Comparison of ENCODE assay signal across 1 cellular context in the genomic region with DNA sequence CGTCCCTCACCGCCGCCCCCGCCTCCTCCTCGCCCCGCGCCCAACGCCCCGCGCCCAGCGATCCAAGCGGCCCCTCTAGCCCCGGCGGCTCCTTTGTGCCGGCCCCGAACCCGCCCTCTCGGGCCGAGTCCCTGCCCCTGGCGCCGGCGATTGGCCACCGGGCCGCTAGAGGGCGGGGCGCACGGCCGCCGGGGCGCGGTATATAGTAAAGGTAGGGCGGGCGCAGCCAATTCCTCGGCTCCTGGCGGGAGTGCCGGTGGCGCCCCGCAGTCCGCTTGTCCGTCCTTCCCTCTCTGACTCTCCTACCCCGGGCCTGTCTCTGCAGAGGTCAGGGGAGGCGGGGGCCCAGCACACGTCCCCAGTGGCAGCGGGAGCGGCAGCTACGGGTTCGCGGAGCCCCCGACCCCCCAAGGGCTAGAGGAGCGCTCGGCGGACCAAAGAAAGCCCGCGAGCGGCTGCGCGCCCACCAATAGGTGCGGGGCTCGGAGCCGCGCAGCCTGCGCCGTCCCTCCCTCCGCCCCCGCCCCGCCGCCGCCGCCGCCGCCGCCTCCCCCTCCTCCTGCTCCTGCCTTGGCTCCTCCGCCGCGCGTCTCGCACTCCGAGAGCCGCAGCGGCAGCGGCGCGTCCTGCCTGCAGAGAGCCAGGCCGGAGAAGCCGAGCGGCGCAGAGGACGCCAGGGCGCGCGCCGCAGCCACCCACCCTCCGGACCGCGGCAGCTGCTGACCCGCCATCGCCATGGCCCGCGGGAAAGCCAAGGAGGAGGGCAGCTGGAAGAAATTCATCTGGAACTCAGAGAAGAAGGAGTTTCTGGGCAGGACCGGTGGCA.
TF ChIP-seq lines count a peak whose summit lies in the region.

A gene (plus strand): TSS at position 596 of the 826 bp plus-strand sequence. CDS start 140 bp downstream, at position 736.

TF ChIP-seq in HEK293, 187 proteins besides CTCF, POLR2A, EP300 and RAD21 (continued from another document and continues in another):
- TF ChIP-seq, protein P1, sequence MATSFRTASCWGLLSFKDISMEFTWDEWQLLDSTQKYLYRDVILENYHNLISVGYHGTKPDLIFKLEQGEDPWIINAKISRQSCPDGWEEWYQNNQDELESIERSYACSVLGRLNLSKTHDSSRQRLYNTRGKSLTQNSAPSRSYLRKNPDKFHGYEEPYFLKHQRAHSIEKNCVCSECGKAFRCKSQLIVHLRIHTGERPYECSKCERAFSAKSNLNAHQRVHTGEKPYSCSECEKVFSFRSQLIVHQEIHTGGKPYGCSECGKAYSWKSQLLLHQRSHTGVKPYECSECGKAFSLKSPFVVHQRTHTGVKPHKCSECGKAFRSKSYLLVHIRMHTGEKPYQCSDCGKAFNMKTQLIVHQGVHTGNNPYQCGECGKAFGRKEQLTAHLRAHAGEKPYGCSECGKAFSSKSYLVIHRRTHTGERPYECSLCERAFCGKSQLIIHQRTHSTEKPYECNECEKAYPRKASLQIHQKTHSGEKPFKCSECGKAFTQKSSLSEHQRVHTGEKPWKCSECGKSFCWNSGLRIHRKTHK (tag by site-specific recombination; IDR thresholded peaks at IDR 0.05), result no peak
- TF ChIP-seq, protein P2, sequence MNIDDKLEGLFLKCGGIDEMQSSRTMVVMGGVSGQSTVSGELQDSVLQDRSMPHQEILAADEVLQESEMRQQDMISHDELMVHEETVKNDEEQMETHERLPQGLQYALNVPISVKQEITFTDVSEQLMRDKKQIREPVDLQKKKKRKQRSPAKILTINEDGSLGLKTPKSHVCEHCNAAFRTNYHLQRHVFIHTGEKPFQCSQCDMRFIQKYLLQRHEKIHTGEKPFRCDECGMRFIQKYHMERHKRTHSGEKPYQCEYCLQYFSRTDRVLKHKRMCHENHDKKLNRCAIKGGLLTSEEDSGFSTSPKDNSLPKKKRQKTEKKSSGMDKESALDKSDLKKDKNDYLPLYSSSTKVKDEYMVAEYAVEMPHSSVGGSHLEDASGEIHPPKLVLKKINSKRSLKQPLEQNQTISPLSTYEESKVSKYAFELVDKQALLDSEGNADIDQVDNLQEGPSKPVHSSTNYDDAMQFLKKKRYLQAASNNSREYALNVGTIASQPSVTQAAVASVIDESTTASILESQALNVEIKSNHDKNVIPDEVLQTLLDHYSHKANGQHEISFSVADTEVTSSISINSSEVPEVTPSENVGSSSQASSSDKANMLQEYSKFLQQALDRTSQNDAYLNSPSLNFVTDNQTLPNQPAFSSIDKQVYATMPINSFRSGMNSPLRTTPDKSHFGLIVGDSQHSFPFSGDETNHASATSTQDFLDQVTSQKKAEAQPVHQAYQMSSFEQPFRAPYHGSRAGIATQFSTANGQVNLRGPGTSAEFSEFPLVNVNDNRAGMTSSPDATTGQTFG (tag by site-specific recombination; IDR thresholded peaks at IDR 0.05; ENCODE audit: borderline replicate concordance), result no peak
- TF ChIP-seq, protein P3, sequence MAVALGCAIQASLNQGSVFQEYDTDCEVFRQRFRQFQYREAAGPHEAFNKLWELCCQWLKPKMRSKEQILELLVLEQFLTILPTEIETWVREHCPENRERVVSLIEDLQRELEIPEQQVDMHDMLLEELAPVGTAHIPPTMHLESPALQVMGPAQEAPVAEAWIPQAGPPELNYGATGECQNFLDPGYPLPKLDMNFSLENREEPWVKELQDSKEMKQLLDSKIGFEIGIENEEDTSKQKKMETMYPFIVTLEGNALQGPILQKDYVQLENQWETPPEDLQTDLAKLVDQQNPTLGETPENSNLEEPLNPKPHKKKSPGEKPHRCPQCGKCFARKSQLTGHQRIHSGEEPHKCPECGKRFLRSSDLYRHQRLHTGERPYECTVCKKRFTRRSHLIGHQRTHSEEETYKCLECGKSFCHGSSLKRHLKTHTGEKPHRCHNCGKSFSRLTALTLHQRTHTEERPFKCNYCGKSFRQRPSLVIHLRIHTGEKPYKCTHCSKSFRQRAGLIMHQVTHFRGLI (tag by site-specific recombination; IDR thresholded peaks at IDR 0.05), result peak; percentile 97
- TF ChIP-seq ZNF433 (tag by site-specific recombination; IDR thresholded peaks at IDR 0.05; ENCODE audit: low read depth) (no peak), ZNF610 (tag by site-specific recombination; IDR thresholded peaks at IDR 0.05; ENCODE audit: borderline replicate concordance) (peak; percentile 86), KLF16 (tag by site-specific recombination; IDR thresholded peaks at IDR 0.05) (peak; percentile 41), HOXC10 (CRISPR knock-in tag; IDR thresholded peaks at IDR 0.05) (no peak), ZNF24 (tag by site-specific recombination; IDR thresholded peaks at IDR 0.05) (no peak), ZNF658 (tag by site-specific recombination; IDR thresholded peaks at IDR 0.05) (no peak), MYNN (tag by site-specific recombination; IDR thresholded peaks at IDR 0.05; ENCODE audit: borderline replicate concordance) (no peak), SALL2 (tag by site-specific recombination; IDR thresholded peaks at IDR 0.05; ENCODE audit: borderline replicate concordance) (no peak), ZXDB (tag by site-specific recombination; IDR thresholded peaks at IDR 0.05) (peak; percentile 49; the same call in 1 of the 2 replicates), ZNF423 (tag by site-specific recombination; IDR thresholded peaks at IDR 0.05) (0 out of 2 replicates have a peak, but pooled peaks have one; percentile 21), ZSCAN16 (tag by site-specific recombination; IDR thresholded peaks at IDR 0.05) (no peak), ZNF114 (tag by site-specific recombination; IDR thresholded peaks at IDR 0.05) (no peak), RBAK (tag by site-specific recombination; IDR thresholded peaks at IDR 0.05) (no peak), ZNF138 (tag by site-specific recombination; IDR thresholded peaks at IDR 0.05; ENCODE audit: borderline replicate concordance) (no peak), ZNF510 (tag by site-specific recombination; IDR thresholded peaks at IDR 0.05; ENCODE audit: insufficient replicate concordance) (no peak), ZNF747 (tag by site-specific recombination; IDR thresholded peaks at IDR 0.05) (no peak), OVOL3 (tag by site-specific recombination; IDR thresholded peaks at IDR 0.05) (no peak), ZNF670 (tag by site-specific recombination; IDR thresholded peaks at IDR 0.05; ENCODE audit: low read depth) (no peak), ZBTB7A (tag by site-specific recombination; IDR thresholded peaks at IDR 0.05; ENCODE audit: low read depth) (peak; percentile 26; the same call in 1 of the 2 replicates), ZNF837 (tag by site-specific recombination; IDR thresholded peaks at IDR 0.05) (no peak), ZBTB1 (tag by site-specific recombination; IDR thresholded peaks at IDR 0.05) (peak; percentile 56; the same call in 1 of the 2 replicates), ZNF221 (tag by site-specific recombination; IDR thresholded peaks at IDR 0.05; ENCODE audit: borderline replicate concordance) (no peak), ZNF558 (tag by site-specific recombination; IDR thresholded peaks at IDR 0.05) (no peak), KLF1 (tag by site-specific recombination; IDR thresholded peaks at IDR 0.05) (no peak; the same call in 1 of the 2 replicates)
- TF ChIP-seq, protein P4, sequence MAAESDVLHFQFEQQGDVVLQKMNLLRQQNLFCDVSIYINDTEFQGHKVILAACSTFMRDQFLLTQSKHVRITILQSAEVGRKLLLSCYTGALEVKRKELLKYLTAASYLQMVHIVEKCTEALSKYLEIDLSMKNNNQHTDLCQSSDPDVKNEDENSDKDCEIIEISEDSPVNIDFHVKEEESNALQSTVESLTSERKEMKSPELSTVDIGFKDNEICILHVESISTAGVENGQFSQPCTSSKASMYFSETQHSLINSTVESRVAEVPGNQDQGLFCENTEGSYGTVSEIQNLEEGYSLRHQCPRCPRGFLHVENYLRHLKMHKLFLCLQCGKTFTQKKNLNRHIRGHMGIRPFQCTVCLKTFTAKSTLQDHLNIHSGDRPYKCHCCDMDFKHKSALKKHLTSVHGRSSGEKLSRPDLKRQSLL (tag by site-specific recombination; IDR thresholded peaks at IDR 0.05), result no peak
- TF ChIP-seq, protein P5, sequence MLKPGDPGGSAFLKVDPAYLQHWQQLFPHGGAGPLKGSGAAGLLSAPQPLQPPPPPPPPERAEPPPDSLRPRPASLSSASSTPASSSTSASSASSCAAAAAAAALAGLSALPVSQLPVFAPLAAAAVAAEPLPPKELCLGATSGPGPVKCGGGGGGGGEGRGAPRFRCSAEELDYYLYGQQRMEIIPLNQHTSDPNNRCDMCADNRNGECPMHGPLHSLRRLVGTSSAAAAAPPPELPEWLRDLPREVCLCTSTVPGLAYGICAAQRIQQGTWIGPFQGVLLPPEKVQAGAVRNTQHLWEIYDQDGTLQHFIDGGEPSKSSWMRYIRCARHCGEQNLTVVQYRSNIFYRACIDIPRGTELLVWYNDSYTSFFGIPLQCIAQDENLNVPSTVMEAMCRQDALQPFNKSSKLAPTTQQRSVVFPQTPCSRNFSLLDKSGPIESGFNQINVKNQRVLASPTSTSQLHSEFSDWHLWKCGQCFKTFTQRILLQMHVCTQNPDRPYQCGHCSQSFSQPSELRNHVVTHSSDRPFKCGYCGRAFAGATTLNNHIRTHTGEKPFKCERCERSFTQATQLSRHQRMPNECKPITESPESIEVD (tag by site-specific recombination; IDR thresholded peaks at IDR 0.05), result no peak
- TF ChIP-seq, protein P6, sequence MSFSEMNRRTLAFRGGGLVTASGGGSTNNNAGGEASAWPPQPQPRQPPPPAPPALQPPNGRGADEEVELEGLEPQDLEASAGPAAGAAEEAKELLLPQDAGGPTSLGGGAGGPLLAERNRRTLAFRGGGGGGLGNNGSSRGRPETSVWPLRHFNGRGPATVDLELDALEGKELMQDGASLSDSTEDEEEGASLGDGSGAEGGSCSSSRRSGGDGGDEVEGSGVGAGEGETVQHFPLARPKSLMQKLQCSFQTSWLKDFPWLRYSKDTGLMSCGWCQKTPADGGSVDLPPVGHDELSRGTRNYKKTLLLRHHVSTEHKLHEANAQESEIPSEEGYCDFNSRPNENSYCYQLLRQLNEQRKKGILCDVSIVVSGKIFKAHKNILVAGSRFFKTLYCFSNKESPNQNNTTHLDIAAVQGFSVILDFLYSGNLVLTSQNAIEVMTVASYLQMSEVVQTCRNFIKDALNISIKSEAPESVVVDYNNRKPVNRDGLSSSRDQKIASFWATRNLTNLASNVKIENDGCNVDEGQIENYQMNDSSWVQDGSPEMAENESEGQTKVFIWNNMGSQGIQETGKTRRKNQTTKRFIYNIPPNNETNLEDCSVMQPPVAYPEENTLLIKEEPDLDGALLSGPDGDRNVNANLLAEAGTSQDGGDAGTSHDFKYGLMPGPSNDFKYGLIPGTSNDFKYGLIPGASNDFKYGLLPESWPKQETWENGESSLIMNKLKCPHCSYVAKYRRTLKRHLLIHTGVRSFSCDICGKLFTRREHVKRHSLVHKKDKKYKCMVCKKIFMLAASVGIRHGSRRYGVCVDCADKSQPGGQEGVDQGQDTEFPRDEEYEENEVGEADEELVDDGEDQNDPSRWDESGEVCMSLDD (tag by site-specific recombination; IDR thresholded peaks at IDR 0.05), result peak; percentile 82
- TF ChIP-seq, protein P7, sequence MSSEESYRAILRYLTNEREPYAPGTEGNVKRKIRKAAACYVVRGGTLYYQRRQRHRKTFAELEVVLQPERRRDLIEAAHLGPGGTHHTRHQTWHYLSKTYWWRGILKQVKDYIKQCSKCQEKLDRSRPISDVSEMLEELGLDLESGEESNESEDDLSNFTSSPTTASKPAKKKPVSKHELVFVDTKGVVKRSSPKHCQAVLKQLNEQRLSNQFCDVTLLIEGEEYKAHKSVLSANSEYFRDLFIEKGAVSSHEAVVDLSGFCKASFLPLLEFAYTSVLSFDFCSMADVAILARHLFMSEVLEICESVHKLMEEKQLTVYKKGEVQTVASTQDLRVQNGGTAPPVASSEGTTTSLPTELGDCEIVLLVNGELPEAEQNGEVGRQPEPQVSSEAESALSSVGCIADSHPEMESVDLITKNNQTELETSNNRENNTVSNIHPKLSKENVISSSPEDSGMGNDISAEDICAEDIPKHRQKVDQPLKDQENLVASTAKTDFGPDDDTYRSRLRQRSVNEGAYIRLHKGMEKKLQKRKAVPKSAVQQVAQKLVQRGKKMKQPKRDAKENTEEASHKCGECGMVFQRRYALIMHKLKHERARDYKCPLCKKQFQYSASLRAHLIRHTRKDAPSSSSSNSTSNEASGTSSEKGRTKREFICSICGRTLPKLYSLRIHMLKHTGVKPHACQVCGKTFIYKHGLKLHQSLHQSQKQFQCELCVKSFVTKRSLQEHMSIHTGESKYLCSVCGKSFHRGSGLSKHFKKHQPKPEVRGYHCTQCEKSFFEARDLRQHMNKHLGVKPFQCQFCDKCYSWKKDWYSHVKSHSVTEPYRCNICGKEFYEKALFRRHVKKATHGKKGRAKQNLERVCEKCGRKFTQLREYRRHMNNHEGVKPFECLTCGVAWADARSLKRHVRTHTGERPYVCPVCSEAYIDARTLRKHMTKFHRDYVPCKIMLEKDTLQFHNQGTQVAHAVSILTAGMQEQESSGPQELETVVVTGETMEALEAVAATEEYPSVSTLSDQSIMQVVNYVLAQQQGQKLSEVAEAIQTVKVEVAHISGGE (tag by site-specific recombination; conservative IDR thresholded peaks at IDR 0.05; ENCODE audit: low read depth), result peak; percentile 57; the same call in 1 of the 2 replicates
- TF ChIP-seq, protein P8, sequence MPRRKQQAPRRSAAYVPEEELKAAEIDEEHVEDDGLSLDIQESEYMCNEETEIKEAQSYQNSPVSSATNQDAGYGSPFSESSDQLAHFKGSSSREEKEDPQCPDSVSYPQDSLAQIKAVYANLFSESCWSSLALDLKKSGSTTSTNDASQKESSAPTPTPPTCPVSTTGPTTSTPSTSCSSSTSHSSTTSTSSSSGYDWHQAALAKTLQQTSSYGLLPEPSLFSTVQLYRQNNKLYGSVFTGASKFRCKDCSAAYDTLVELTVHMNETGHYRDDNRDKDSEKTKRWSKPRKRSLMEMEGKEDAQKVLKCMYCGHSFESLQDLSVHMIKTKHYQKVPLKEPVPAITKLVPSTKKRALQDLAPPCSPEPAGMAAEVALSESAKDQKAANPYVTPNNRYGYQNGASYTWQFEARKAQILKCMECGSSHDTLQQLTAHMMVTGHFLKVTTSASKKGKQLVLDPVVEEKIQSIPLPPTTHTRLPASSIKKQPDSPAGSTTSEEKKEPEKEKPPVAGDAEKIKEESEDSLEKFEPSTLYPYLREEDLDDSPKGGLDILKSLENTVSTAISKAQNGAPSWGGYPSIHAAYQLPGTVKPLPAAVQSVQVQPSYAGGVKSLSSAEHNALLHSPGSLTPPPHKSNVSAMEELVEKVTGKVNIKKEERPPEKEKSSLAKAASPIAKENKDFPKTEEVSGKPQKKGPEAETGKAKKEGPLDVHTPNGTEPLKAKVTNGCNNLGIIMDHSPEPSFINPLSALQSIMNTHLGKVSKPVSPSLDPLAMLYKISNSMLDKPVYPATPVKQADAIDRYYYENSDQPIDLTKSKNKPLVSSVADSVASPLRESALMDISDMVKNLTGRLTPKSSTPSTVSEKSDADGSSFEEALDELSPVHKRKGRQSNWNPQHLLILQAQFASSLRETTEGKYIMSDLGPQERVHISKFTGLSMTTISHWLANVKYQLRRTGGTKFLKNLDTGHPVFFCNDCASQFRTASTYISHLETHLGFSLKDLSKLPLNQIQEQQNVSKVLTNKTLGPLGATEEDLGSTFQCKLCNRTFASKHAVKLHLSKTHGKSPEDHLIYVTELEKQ (tag by site-specific recombination; IDR thresholded peaks at IDR 0.05; ENCODE audit: borderline replicate concordance), result no peak
